Comparison of ENCODE assay signal across 2 cellular contexts in the genomic region with DNA sequence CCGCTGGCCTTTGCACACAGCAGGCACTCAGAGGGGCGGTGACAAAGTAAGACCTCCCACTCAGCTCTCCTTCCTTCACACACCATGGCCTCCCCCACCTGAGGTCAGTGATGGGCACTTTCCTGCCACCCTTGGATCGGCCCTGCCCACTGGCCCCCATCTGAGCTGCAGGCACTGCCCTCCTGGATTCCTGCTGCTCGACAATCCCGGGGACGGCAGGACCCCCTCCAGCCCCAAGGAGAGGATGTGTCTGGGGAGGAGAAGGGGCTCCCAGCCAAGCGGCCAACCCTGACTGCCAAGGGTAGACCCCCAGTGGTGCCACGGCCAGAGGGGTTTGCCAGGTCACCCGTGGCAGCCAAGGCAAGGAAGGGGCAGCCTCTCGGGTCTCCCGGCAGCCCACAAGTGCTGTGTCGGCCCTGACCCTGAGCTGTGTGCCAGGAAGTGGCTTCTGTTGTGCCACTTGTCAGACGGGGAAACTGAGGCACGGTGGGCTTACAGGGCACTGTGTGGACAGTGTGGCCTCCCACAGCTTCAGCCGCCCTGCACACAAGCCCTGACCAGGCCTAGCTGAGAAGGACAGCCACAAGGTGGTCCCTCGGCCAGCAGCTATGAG.
TF ChIP-seq lines count a peak whose summit lies in the region.

No MANE protein-coding gene starts in this region.

TF ChIP-seq in HCT116, 20 proteins besides CTCF, POLR2A, EP300 and RAD21:
- TF ChIP-seq JUND (IDR thresholded peaks at IDR 0.05) (no peak), SIN3A (IDR thresholded peaks at IDR 0.05; ENCODE audit: low read depth) (no peak), POLR2AphosphoS5 (IDR thresholded peaks at IDR 0.05; ENCODE audit: low read depth, low read length) (no peak)

TF ChIP-seq in H1, 55 proteins besides CTCF, POLR2A, EP300 and RAD21:
- TF ChIP-seq SIN3A (conservative IDR thresholded peaks at IDR 0.05 in 1 of 2, IDR thresholded peaks at IDR 0.05 in 1 of 2; ENCODE audit: low read depth in 1 of 2, low read length in 2 of 2) (no peak), GTF2F1 (IDR thresholded peaks at IDR 0.05; ENCODE audit: borderline replicate concordance, low read depth, low read length) (no peak), ZNF274 (IDR thresholded peaks at IDR 0.05; ENCODE audit: borderline replicate concordance, extremely low read depth, low read length) (no peak), SP2 (IDR thresholded peaks at IDR 0.05; ENCODE audit: low read length) (no peak), RXRA (IDR thresholded peaks at IDR 0.05; ENCODE audit: insufficient read depth, low read depth, low read length) (no peak), ASH2L (IDR thresholded peaks at IDR 0.05; ENCODE audit: low read length) (no peak), BCL11A (IDR thresholded peaks at IDR 0.05; ENCODE audit: low read depth in 2 of 2, low read length in 2 of 2) (no peak), EZH2 (IDR thresholded peaks at IDR 0.05; ENCODE audit: low read depth, low read length, severe bottlenecking) (no peak), SIX5 (IDR thresholded peaks at IDR 0.05; ENCODE audit: low read depth, low read length) (no peak), HDAC2 (IDR thresholded peaks at IDR 0.05; ENCODE audit: borderline replicate concordance in 1 of 2, low read depth in 2 of 2, low read length in 2 of 2) (no peak), NANOG (IDR thresholded peaks at IDR 0.05; ENCODE audit: insufficient read depth, low read depth, low read length, poor library complexity, severe bottlenecking) (no peak), JUN (IDR thresholded peaks at IDR 0.05; ENCODE audit: low read depth, low read length) (no peak), RBBP5 (IDR thresholded peaks at IDR 0.05; ENCODE audit: borderline replicate concordance, low read depth, low read length) (no peak), TBP (IDR thresholded peaks at IDR 0.05; ENCODE audit: low read depth, low read length) (no peak), SIRT6 (IDR thresholded peaks at IDR 0.05; ENCODE audit: low read length) (no peak), GABPA (IDR thresholded peaks at IDR 0.05; ENCODE audit: borderline replicate concordance, insufficient read depth, low read length) (no peak), KDM4A (IDR thresholded peaks at IDR 0.05; ENCODE audit: low read depth, low read length, severe bottlenecking) (no peak), CREB1 (IDR thresholded peaks at IDR 0.05) (no peak)
- TF ChIP-seq, protein P1, sequence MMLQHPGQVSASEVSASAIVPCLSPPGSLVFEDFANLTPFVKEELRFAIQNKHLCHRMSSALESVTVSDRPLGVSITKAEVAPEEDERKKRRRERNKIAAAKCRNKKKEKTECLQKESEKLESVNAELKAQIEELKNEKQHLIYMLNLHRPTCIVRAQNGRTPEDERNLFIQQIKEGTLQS (IDR thresholded peaks at IDR 0.05; ENCODE audit: insufficient read depth, low read depth, low read length) = no peak
TF ChIP-seq in H1: peak in this region for 0.
